11 cellular contexts compared by ENCODE assay signal in genomic region chr1:169113613-169114119, GRCh38. TPM values are rescaled to one million over a fixed set of nuclear protein-coding genes. Genes with fewer than 3 reads are reported as not detected.
DNase-seq lines count a peak whose midpoint lies in the region; ATAC-seq and TF ChIP-seq lines count a peak whose summit lies in the region.
"Had no signal": no experiment of that assay in that cellular context is flagged by ENCODE, and none has a peak within 500 bp of the region (broad histone marks: within the 10 kb centered on the region; RNA-seq: fewer than 3 reads in every experiment).

No MANE protein-coding gene starts in this region.

- H3K27ac Mint-ChIP-seq in memory B cell: peak overlapping the region; percentile 39
- H3K27ac Mint-ChIP-seq in activated CD4-positive, alpha-beta T cell treated with anti-CD3 and anti-CD28 coated beads, Interleukin-2, amount 10 ng/mL, durations not matched to agents 24 days and 14 days: no peak overlapping the region
- H3K27ac Mint-ChIP-seq: activated naive CD8-positive, alpha-beta T cell treated with anti-CD3 and anti-CD28 coated beads for 36 hours had no signal

- H3K4me3 Mint-ChIP-seq in memory B cell: peak overlapping the region; percentile 72
- H3K4me3 Mint-ChIP-seq in activated CD4-positive, alpha-beta T cell treated with anti-CD3 and anti-CD28 coated beads, Interleukin-2, amount 10 ng/mL, durations not matched to agents 24 days and 14 days: no peak overlapping the region
- H3K4me3 Mint-ChIP-seq: activated naive CD8-positive, alpha-beta T cell treated with anti-CD3 and anti-CD28 coated beads for 36 hours had no signal

- peaks cover 22% of the 10 kb centered on the region for H3K4me1 Mint-ChIP-seq in memory B cell
- peaks cover 32% of the 10 kb centered on the region for H3K4me1 Mint-ChIP-seq in activated CD4-positive, alpha-beta T cell treated with anti-CD3 and anti-CD28 coated beads, Interleukin-2, amount 10 ng/mL, durations not matched to agents 24 days and 14 days

- ATAC-seq in memory B cell (ENCODE audit: low read depth) (peak; percentile 28), HG03097 (IDR thresholded peaks at IDR 0.05; ENCODE audit: low FRiP score, unreplicated experiment) (no peak), HG03025 (IDR thresholded peaks at IDR 0.05; ENCODE audit: low FRiP score, unreplicated experiment) (no peak)

- H3K9me3 Mint-ChIP-seq in memory B cell: no peaks in the 10 kb centered on the region
- no peaks in the 10 kb centered on the region for H3K9me3 Mint-ChIP-seq in activated CD4-positive, alpha-beta T cell treated with anti-CD3 and anti-CD28 coated beads, Interleukin-2, amount 10 ng/mL, durations not matched to agents 24 days and 14 days
- H3K9me3 Mint-ChIP-seq: activated naive CD8-positive, alpha-beta T cell treated with anti-CD3 and anti-CD28 coated beads for 36 hours had no signal

- DNase-seq in AG09309 (ENCODE audit: low read depth) (peak; percentile 60), LoVo (ENCODE audit: low spot score) (peak; percentile 76), dorsolateral prefrontal cortex (no peak), memory B cell (ENCODE audit: low spot score in 2 of 2) (no peak)
- no peak for DNase-seq in activated CD4-positive, alpha-beta T cell treated with anti-CD3 and anti-CD28 coated beads, Interleukin-2, amount 10 ng/mL, durations not matched to agents 24 days and 14 days
- no peak for DNase-seq in activated T-cell treated with anti-CD3 and anti-CD28 coated beads, Interleukin-2, amount 50 U/mL, for 1 hour
- DNase-seq: activated naive CD8-positive, alpha-beta T cell treated with anti-CD3 and anti-CD28 coated beads for 36 hours; COR-L47; posterior cingulate gyrus had no signal

- intact Hi-C loops in dorsolateral prefrontal cortex (cut with DNase I): loop anchor here in 1 of 2 donors (10.0 kb wide), 1 partner anchor 231 kb away; no protein-coding TSS in a partner anchor
- intact Hi-C loops in activated CD4-positive, alpha-beta T cell treated with anti-CD3 and anti-CD28 coated beads, Interleukin-2, amount 10 ng/mL, durations not matched to agents 24 days and 14 days (cut with micrococcal nuclease): no loop called here

- H3K36me3 Mint-ChIP-seq in memory B cell: no peaks in the 10 kb centered on the region
- H3K36me3 Mint-ChIP-seq in activated CD4-positive, alpha-beta T cell treated with anti-CD3 and anti-CD28 coated beads, Interleukin-2, amount 10 ng/mL, durations not matched to agents 24 days and 14 days (ENCODE audit: low read depth): peaks cover 45% of the 10 kb centered on the region

- H3K4me3 ChIP-seq in AG09309 (ENCODE audit: control insufficient read depth, low read depth, low read length): no peak overlapping the region
- H3K4me3 ChIP-seq in dorsolateral prefrontal cortex: peak overlapping the region in 23 of 59 donors; percentile 1 to 99 (median 22)

- TF ChIP-seq CTCF in AG09309 (IDR thresholded peaks at IDR 0.05; ENCODE audit: control insufficient read depth, insufficient read depth, low read depth, low read length, missing control alignments) (no peak), dorsolateral prefrontal cortex (IDR thresholded peaks at IDR 0.05 in 54 of 56, conservative IDR thresholded peaks at IDR 0.05 in 2 of 56; ENCODE audit: low read depth in 1 of 56, partially characterized antibody in 56 of 56) (no peak)

- H3K27me3 Mint-ChIP-seq in memory B cell: peaks cover 11% of the 10 kb centered on the region
- no peaks in the 10 kb centered on the region for H3K27me3 Mint-ChIP-seq in activated CD4-positive, alpha-beta T cell treated with anti-CD3 and anti-CD28 coated beads, Interleukin-2, amount 10 ng/mL, durations not matched to agents 24 days and 14 days
- H3K27me3 Mint-ChIP-seq: activated naive CD8-positive, alpha-beta T cell treated with anti-CD3 and anti-CD28 coated beads for 36 hours had no signal

- peak overlapping the region in 43 of 59 donors; percentile 2 to 99 (median 76) for H3K27ac ChIP-seq in dorsolateral prefrontal cortex

- no peaks in the 10 kb centered on the region for H3K27me3 ChIP-seq in dorsolateral prefrontal cortex

RNA-seq across cellular contexts. Expression of gene ATP1B1, which starts 7.2 kb away (rescaled TPM):
- 1,000 to 10,000 TPM in 2 of 120 experiments, 100 to 1,000 TPM in 118; 155 to 1,070 (median 769) TPM for total RNA-seq in dorsolateral prefrontal cortex
- 12.5 and 15.3 TPM in 2 replicates for total RNA-seq in activated CD4-positive, alpha-beta T cell treated with anti-CD3 and anti-CD28 coated beads, Interleukin-2, amount 10 ng/mL, durations not matched to agents 24 days and 14 days

Comparison
In these comparisons a context has a peak if more than half of its experiments do, and no peak if none do; other contexts are left out.
1. DNase-seq: peak in AG09309 (single experiment) and LoVo (single experiment); none in dorsolateral prefrontal cortex (0 of 10), memory B cell (0 of 2), activated CD4-positive, alpha-beta T cell treated with anti-CD3 and anti-CD28 coated beads, Interleukin-2, amount 10 ng/mL, durations not matched to agents 24 days and 14 days (single experiment) and activated T-cell treated with anti-CD3 and anti-CD28 coated beads, Interleukin-2, amount 50 U/mL, for 1 hour (single experiment).